ENCODE assay signal across 8 cellular contexts in genomic region chrX:43654431-43655150, GRCh38. TPM values are rescaled to one million over a fixed set of nuclear protein-coding genes. Genes with fewer than 3 reads are reported as not detected.
DNase-seq lines count a peak whose midpoint lies in the region; ATAC-seq lines count a peak whose summit lies in the region.

No MANE protein-coding gene starts in this region.

- H3K9me3 Mint-ChIP-seq in activated T-cell treated with anti-CD3 and anti-CD28 coated beads, Interleukin-2, amount 50 U/mL, for 72 hours: no peaks in the 10 kb centered on the region

- H3K9me3 ChIP-seq in mucosa of stomach (ENCODE audit: control insufficient read depth, low read length): no peaks in the 10 kb centered on the region

- peak overlapping the region; percentile 86 for H3K9ac ChIP-seq in mucosa of stomach (ENCODE audit: low read length)

- no peaks in the 10 kb centered on the region for H3K4me1 ChIP-seq in mucosa of stomach (ENCODE audit: control insufficient read depth, insufficient read depth, low read length)

- no peaks in the 10 kb centered on the region for H3K36me3 Mint-ChIP-seq in activated T-cell treated with anti-CD3 and anti-CD28 coated beads, Interleukin-2, amount 50 U/mL, for 72 hours (ENCODE audit: insufficient read depth in 2 of 2)

- H3K36me3 ChIP-seq in mucosa of stomach (ENCODE audit: control insufficient read depth, insufficient read depth, low read length): no peaks in the 10 kb centered on the region

- peak overlapping the region; percentile 63 for H3K4me3 ChIP-seq in mucosa of stomach (ENCODE audit: low read length)

- peaks cover 9% of the 10 kb centered on the region for H3K4me1 Mint-ChIP-seq in activated T-cell treated with anti-CD3 and anti-CD28 coated beads, Interleukin-2, amount 50 U/mL, for 72 hours (ENCODE audit: low read depth)

- H3K4me3 Mint-ChIP-seq in activated T-cell treated with anti-CD3 and anti-CD28 coated beads, Interleukin-2, amount 50 U/mL, for 72 hours: peak overlapping the region; percentile 89 to 95

- H3K27ac Mint-ChIP-seq in activated T-cell treated with anti-CD3 and anti-CD28 coated beads, Interleukin-2, amount 50 U/mL, for 72 hours: peak overlapping the region; percentile 99

- peaks cover 15% of the 10 kb centered on the region for H3K27me3 Mint-ChIP-seq in activated T-cell treated with anti-CD3 and anti-CD28 coated beads, Interleukin-2, amount 50 U/mL, for 72 hours (ENCODE audit: low read depth)

- ATAC-seq in GM21529 (IDR thresholded peaks at IDR 0.05; ENCODE audit: unreplicated experiment) (peak; percentile 98), esophagus mucosa (peak; percentile 98)
- peak; percentile 98 for ATAC-seq in activated T-cell treated with anti-CD3 and anti-CD28 coated beads, Interleukin-2, amount 50 U/mL, for 72 hours (replicated peaks in 1 of 2)

- H3K27me3 ChIP-seq in mucosa of stomach (ENCODE audit: control insufficient read depth, insufficient read depth, low read length): no peaks in the 10 kb centered on the region

- peak; percentile 90 for DNase-seq in D341Med (ENCODE audit: low spot score)
- DNase-seq in HuH-7.5 (ENCODE audit: low spot score): peak; percentile 66
- DNase-seq in OCI-M2 (lab: John Stamatoyannopoulos, UW; ENCODE audit: unreplicated experiment): peak; percentile 89
- DNase-seq in activated T-cell treated with anti-CD3 and anti-CD28 coated beads, Interleukin-2, amount 50 U/mL, for 72 hours: peak; percentile 87
- DNase-seq in stimulated activated CD8-positive, alpha-beta memory T cell treated with anti-CD3 and anti-CD28 coated beads, Interleukin-4, amount 100 ng/mL, for 48 hours: peak; percentile 86

RNA-seq across cellular contexts. Expression of gene MAOA, which starts 1.5 kb away (rescaled TPM):
- 10 to 100 TPM in 1 of 2 donors, 1 to 10 TPM in 1; 6.3 to 13.2 TPM for total RNA-seq in activated T-cell treated with anti-CD3 and anti-CD28 coated beads, Interleukin-2, amount 50 U/mL, for 72 hours
- 88.9 TPM for total RNA-seq in esophagus mucosa

Comparison
In these comparisons a context has a peak if more than half of its experiments do, and no peak if none do; other contexts are left out.
1. Peak in every context shown above with its lines: DNase-seq, ATAC-seq and H3K4me3 ChIP-seq.